Comparison of ENCODE assay signal across 38 cellular contexts in the genomic region with DNA sequence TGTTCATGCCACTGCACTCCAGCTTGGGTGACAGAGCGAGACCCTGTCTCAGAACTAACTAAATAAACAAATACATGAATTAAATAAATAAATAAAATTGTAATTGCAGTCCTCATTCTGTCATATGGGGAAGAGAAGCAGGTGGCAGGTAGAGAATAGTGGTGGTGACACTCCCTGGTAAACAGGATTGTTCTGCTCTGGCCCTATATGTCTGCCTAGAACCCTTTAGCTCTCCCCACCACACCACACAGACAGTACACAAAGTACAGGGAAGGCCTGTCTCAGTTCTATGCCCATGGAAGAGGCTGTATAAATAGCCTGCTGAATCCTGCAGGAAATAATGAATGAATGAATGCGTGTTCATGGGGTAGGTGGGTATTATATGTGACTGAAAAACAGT.
"Had no signal": no experiment of that assay in that cellular context is flagged by ENCODE, and none has a peak within 500 bp of the region (broad histone marks: within the 10 kb centered on the region; RNA-seq: fewer than 3 reads in every experiment).

No MANE protein-coding gene starts in this region.

- H3K36me3 ChIP-seq: adrenal gland, ascending aorta, brain microvascular endothelial cell, breast epithelium, cardiac muscle cell had no signal

- H3K4me1 ChIP-seq: adrenal gland, ascending aorta, body of pancreas, breast epithelium had no signal

- H3K27ac Mint-ChIP-seq: activated naive CD4-positive, alpha-beta T cell treated with anti-CD3 and anti-CD28 coated beads for 36 hours; activated naive CD4-positive, alpha-beta T cell treated with anti-CD3 and anti-CD28 coated beads, Interleukin-2, amount 10 ng/mL, durations not matched to agents 7 days and 5 days; activated naive CD4-positive, alpha-beta T cell treated with anti-CD3 and anti-CD28 coated beads, Interleukin-2, amount 50 U/mL, for 24 hours; activated naive CD8-positive, alpha-beta T cell; activated naive CD8-positive, alpha-beta T cell treated with anti-CD3 and anti-CD28 coated beads for 36 hours; activated naive CD8-positive, alpha-beta T cell treated with anti-CD3 and anti-CD28 coated beads, Interleukin-2, amount 10 ng/mL, durations not matched to agents 7 days and 5 days; activated naive CD8-positive, alpha-beta T cell treated with anti-CD3 and anti-CD28 coated beads, Interleukin-2, amount 50 U/mL, for 24 hours; activated T-cell treated with anti-CD3 and anti-CD28 coated beads, Interleukin-2, amount 50 U/mL, for 24 hours; activated T-cell treated with anti-CD3 and anti-CD28 coated beads, Interleukin-2, amount 50 U/mL, for 72 hours; activated T-helper 1 cell treated with anti-CD3 and anti-CD28 coated beads, Interleukin-12 subunit alpha, Interleukin-12 subunit beta, Interleukin-2, Interleukin-4 antibody, amounts not matched to agents 30 ng/mL and 10 ng/mL and 1 ng/mL, durations not matched to agents 14 hours and 24 hours and 36 hours; activated T-helper 17 cell treated with anti-CD3 and anti-CD28 coated beads, Interleukin-2, amount 50 U/mL, for 72 hours; activated T-helper 2 cell treated with anti-CD3 and anti-CD28 coated beads, Interferon-gamma antibody, Interleukin-2, Interleukin-4, amounts not matched to agents 10 μg/mL and 5 μg/mL and 100 μg/mL, durations not matched to agents 14 hours and 24 hours and 36 hours had no signal

- H3K9me3 Mint-ChIP-seq: activated naive CD4-positive, alpha-beta T cell treated with anti-CD3 and anti-CD28 coated beads for 36 hours; activated naive CD4-positive, alpha-beta T cell treated with anti-CD3 and anti-CD28 coated beads, Interleukin-2, amount 10 ng/mL, durations not matched to agents 7 days and 5 days; activated naive CD4-positive, alpha-beta T cell treated with anti-CD3 and anti-CD28 coated beads, Interleukin-2, amount 50 U/mL, for 24 hours; activated naive CD8-positive, alpha-beta T cell treated with anti-CD3 and anti-CD28 coated beads for 36 hours; activated naive CD8-positive, alpha-beta T cell treated with anti-CD3 and anti-CD28 coated beads, Interleukin-2, amount 10 ng/mL, durations not matched to agents 7 days and 5 days; activated naive CD8-positive, alpha-beta T cell treated with anti-CD3 and anti-CD28 coated beads, Interleukin-2, amount 50 U/mL, for 24 hours; activated T-cell treated with anti-CD3 and anti-CD28 coated beads, Interleukin-2, amount 50 U/mL, for 24 hours; activated T-cell treated with anti-CD3 and anti-CD28 coated beads, Interleukin-2, amount 50 U/mL, for 4 hours; activated T-cell treated with anti-CD3 and anti-CD28 coated beads, Interleukin-2, amount 50 U/mL, for 72 hours; activated T-helper 1 cell treated with anti-CD3 and anti-CD28 coated beads, Interleukin-12 subunit alpha, Interleukin-12 subunit beta, Interleukin-2, Interleukin-4 antibody, amounts not matched to agents 30 ng/mL and 10 ng/mL and 1 ng/mL, durations not matched to agents 14 hours and 24 hours and 36 hours; activated T-helper 17 cell treated with anti-CD3 and anti-CD28 coated beads, Interleukin-2, amount 50 U/mL, for 72 hours; activated T-helper 2 cell treated with anti-CD3 and anti-CD28 coated beads, Interferon-gamma antibody, Interleukin-2, Interleukin-4, amounts not matched to agents 10 μg/mL and 5 μg/mL and 100 μg/mL, durations not matched to agents 14 hours and 24 hours and 36 hours; central memory CD8-positive, alpha-beta T cell had no signal

- H3K9me3 ChIP-seq: adrenal gland, ascending aorta, body of pancreas, breast epithelium had no signal

- DNase-seq: activated effector memory CD4-positive, alpha-beta T cell treated with anti-CD3 and anti-CD28 coated beads, Interleukin-2, amount 50 U/mL, for 16 hours; activated effector memory CD4-positive, alpha-beta T cell treated with Interleukin-2 at 50 U/mL for 16 hours; activated gamma-delta T cell; activated gamma-delta T cell treated with Interleukin-2 at 50 U/mL for 16 hours; activated naive CD4-positive, alpha-beta T cell; activated naive CD4-positive, alpha-beta T cell treated with anti-CD3 and anti-CD28 coated beads for 36 hours; activated naive CD4-positive, alpha-beta T cell treated with anti-CD3 and anti-CD28 coated beads, Interleukin-2, amount 10 ng/mL, durations not matched to agents 7 days and 5 days; activated naive CD4-positive, alpha-beta T cell treated with anti-CD3 and anti-CD28 coated beads, Interleukin-2, amount 50 U/mL, for 16 hours; activated naive CD4-positive, alpha-beta T cell treated with Interleukin-2 at 50 U/mL for 16 hours; activated naive CD8-positive, alpha-beta T cell treated with anti-CD3 and anti-CD28 coated beads for 36 hours; activated naive CD8-positive, alpha-beta T cell treated with anti-CD3 and anti-CD28 coated beads, Interleukin-2, amount 10 ng/mL, durations not matched to agents 7 days and 5 days; activated naive CD8-positive, alpha-beta T cell treated with anti-CD3 and anti-CD28 coated beads, Interleukin-2, amount 50 U/mL, for 24 hours; activated T-cell treated with anti-CD3 and anti-CD28 coated beads for 4 hours; activated T-cell treated with anti-CD3 and anti-CD28 coated beads, Interleukin-2, amount 50 U/mL, for 1 hour; activated T-cell treated with anti-CD3 and anti-CD28 coated beads, Interleukin-2, amount 50 U/mL, for 24 hours; activated T-cell treated with anti-CD3 and anti-CD28 coated beads, Interleukin-2, amount 50 U/mL, for 4 hours; activated T-cell treated with anti-CD3 and anti-CD28 coated beads, Interleukin-2, amount 50 U/mL, for 48 hours; activated T-cell treated with anti-CD3 and anti-CD28 coated beads, Interleukin-2, amount 50 U/mL, for 72 hours; adrenal gland; amniotic stem cell; amygdala; anterior cingulate cortex; aorta; body of pancreas; brain microvascular endothelial cell; caudate nucleus; central memory CD4-positive, alpha-beta T cell; cerebellar nuclear complex had no signal

- H3K27me3 Mint-ChIP-seq: brain had no signal

- ATAC-seq: activated naive CD8-positive, alpha-beta T cell treated with anti-CD3 and anti-CD28 coated beads, Interleukin-2, amount 50 U/mL, for 24 hours; activated T-cell treated with anti-CD3 and anti-CD28 coated beads, Interleukin-2, amount 50 U/mL, for 4 hours; activated T-cell treated with anti-CD3 and anti-CD28 coated beads, Interleukin-2, amount 50 U/mL, for 72 hours; activated T-helper 17 cell treated with anti-CD3 and anti-CD28 coated beads, Interleukin-2, amount 50 U/mL, for 72 hours; body of pancreas had no signal

- H3K4me1 Mint-ChIP-seq: activated naive CD4-positive, alpha-beta T cell treated with anti-CD3 and anti-CD28 coated beads, Interleukin-2, amount 10 ng/mL, durations not matched to agents 7 days and 5 days; activated naive CD4-positive, alpha-beta T cell treated with anti-CD3 and anti-CD28 coated beads, Interleukin-2, amount 50 U/mL, for 24 hours; activated naive CD8-positive, alpha-beta T cell treated with anti-CD3 and anti-CD28 coated beads for 36 hours; activated naive CD8-positive, alpha-beta T cell treated with anti-CD3 and anti-CD28 coated beads, Interleukin-2, amount 10 ng/mL, durations not matched to agents 7 days and 5 days; activated naive CD8-positive, alpha-beta T cell treated with anti-CD3 and anti-CD28 coated beads, Interleukin-2, amount 50 U/mL, for 24 hours; activated T-helper 17 cell treated with anti-CD3 and anti-CD28 coated beads, Interleukin-2, amount 50 U/mL, for 72 hours; central memory CD8-positive, alpha-beta T cell had no signal

- H3K4me3 ChIP-seq: adrenal gland, ascending aorta, body of pancreas, breast epithelium, cardiac muscle cell had no signal

- H3K4me3 Mint-ChIP-seq: activated naive CD4-positive, alpha-beta T cell treated with anti-CD3 and anti-CD28 coated beads for 36 hours; activated naive CD4-positive, alpha-beta T cell treated with anti-CD3 and anti-CD28 coated beads, Interleukin-2, amount 10 ng/mL, durations not matched to agents 7 days and 5 days; activated naive CD4-positive, alpha-beta T cell treated with anti-CD3 and anti-CD28 coated beads, Interleukin-2, amount 50 U/mL, for 24 hours; activated naive CD8-positive, alpha-beta T cell; activated naive CD8-positive, alpha-beta T cell treated with anti-CD3 and anti-CD28 coated beads for 36 hours; activated naive CD8-positive, alpha-beta T cell treated with anti-CD3 and anti-CD28 coated beads, Interleukin-2, amount 10 ng/mL, durations not matched to agents 7 days and 5 days; activated naive CD8-positive, alpha-beta T cell treated with anti-CD3 and anti-CD28 coated beads, Interleukin-2, amount 50 U/mL, for 24 hours; activated T-cell treated with anti-CD3 and anti-CD28 coated beads, Interleukin-2, amount 50 U/mL, for 24 hours; activated T-cell treated with anti-CD3 and anti-CD28 coated beads, Interleukin-2, amount 50 U/mL, for 4 hours; activated T-cell treated with anti-CD3 and anti-CD28 coated beads, Interleukin-2, amount 50 U/mL, for 72 hours; activated T-helper 1 cell treated with anti-CD3 and anti-CD28 coated beads, Interleukin-12 subunit alpha, Interleukin-12 subunit beta, Interleukin-2, Interleukin-4 antibody, amounts not matched to agents 30 ng/mL and 10 ng/mL and 1 ng/mL, durations not matched to agents 14 hours and 24 hours and 36 hours; activated T-helper 17 cell treated with anti-CD3 and anti-CD28 coated beads, Interleukin-2, amount 50 U/mL, for 72 hours; brain; central memory CD8-positive, alpha-beta T cell had no signal

- H3K36me3 Mint-ChIP-seq: activated naive CD4-positive, alpha-beta T cell treated with anti-CD3 and anti-CD28 coated beads, Interleukin-2, amount 10 ng/mL, durations not matched to agents 7 days and 5 days; activated naive CD4-positive, alpha-beta T cell treated with anti-CD3 and anti-CD28 coated beads, Interleukin-2, amount 50 U/mL, for 24 hours; activated naive CD8-positive, alpha-beta T cell; activated naive CD8-positive, alpha-beta T cell treated with anti-CD3 and anti-CD28 coated beads for 36 hours; activated naive CD8-positive, alpha-beta T cell treated with anti-CD3 and anti-CD28 coated beads, Interleukin-2, amount 10 ng/mL, durations not matched to agents 7 days and 5 days had no signal
